ENCODE assay signal across 9 cellular contexts in the genomic region with DNA sequence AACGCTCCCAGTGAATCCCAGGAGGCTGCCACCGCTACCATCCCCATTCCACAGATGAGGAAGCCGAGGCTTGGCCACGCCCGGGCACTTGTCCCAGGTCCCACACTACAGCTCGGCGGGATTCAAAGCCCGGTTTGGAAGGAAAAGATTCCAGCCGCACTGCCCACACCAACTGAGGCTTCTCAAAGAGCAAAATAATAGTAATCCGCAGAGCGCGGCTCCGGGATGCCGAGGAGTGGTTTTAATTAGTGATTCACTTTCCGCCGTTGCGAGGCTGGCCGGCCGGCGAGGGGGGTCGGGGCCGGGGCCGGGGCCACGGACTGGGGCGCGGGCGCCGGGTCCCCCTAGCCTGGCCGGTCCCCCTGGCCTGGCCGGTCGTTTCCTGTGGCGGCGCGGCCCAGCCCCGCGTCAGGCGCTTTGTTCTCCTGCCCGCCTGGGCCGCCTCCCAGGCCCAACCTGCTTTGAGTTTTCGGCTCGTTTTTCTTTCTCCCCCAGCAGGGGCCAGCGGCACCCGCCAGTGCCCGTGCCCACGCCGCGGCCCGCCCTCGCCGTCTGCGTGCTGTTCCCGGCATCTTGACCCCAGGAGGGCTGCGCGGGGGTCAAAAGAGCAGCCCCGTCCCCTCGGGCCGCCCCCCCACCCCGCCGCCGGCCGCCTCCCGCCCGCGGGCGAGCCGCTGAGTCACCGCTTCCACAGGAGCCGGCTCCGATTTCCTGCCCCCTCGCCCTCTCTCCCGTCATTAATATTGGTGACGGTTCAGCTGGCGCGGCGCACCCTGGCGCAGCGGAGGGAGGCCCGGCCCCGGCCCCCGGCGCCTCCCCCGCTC. TPM values are rescaled to one million over a fixed set of nuclear protein-coding genes. Genes with fewer than 3 reads are reported as not detected.
DNase-seq lines count a peak whose midpoint lies in the region; ATAC-seq and TF ChIP-seq lines count a peak whose summit lies in the region.
"Had no signal": no experiment of that assay in that cellular context is flagged by ENCODE, and none has a peak within 500 bp of the region (broad histone marks: within the 10 kb centered on the region; RNA-seq: fewer than 3 reads in every experiment).

No MANE protein-coding gene starts in this region.

- POLR2A ChIA-PET in MCF 10A (lab: Yijun Ruan, JAX), result no interaction called here

- no peaks in the 10 kb centered on the region for H3K27me3 ChIP-seq in MG63

- no TSS peak for BruUV-seq in MCF 10A (replicated peaks; lab: Mats Ljungman, UMichigan)

- H3K9me3 Mint-ChIP-seq in MCF 10A (ENCODE audit: unreplicated experiment), result no peaks in the 10 kb centered on the region

- H3K4me3 ChIP-seq in MG63, result peak overlapping the region; percentile 25; the same call in 1 of the 2 replicates
- H3K4me3 ChIP-seq: GM12878 had no signal

- CTCF ChIA-PET in MCF 10A (lab: Yijun Ruan, JAX), result interaction anchor here (0.5 to 1.5 kb wide), 3 partner anchors 33 to 457 kb away, joined by 3 to 6 read pairs (median 5); no protein-coding TSS in a partner anchor

- no peaks in the 10 kb centered on the region for H3K4me1 Mint-ChIP-seq in MCF 10A (ENCODE audit: insufficient read depth, unreplicated experiment)

- intact Hi-C loops in MCF 10A (cut with micrococcal nuclease), result no loop called here

- no peak overlapping the region for H3K27ac Mint-ChIP-seq in MCF 10A (ENCODE audit: low read depth, unreplicated experiment)

- H3K36me3 Mint-ChIP-seq in MCF 10A (ENCODE audit: insufficient read depth, unreplicated experiment), result no peaks in the 10 kb centered on the region

- no peak for TF ChIP-seq POLR2A in GM18505 (IDR thresholded peaks at IDR 0.05; ENCODE audit: borderline replicate concordance, extremely low read depth, insufficient read depth, insufficient read length)

- H3K9me3 ChIP-seq in MG63, result no peaks in the 10 kb centered on the region

- H3K36me3 ChIP-seq in MG63, result peaks cover 53% of the 10 kb centered on the region

- DNase-seq in AG08395 (ENCODE audit: low spot score), result peak; percentile 89
- DNase-seq in MG63, result peak; percentile 95
- peak; percentile 75 for DNase-seq in MCF 10A (ENCODE audit: unreplicated experiment)
- peak; percentile 75 for DNase-seq in kidney tubule cell (ENCODE audit: low spot score)
- DNase-seq in stimulated activated CD8-positive, alpha-beta memory T cell treated with anti-CD3 and anti-CD28 coated beads, Interleukin-15, amount 100 ng/mL, for 48 hours (ENCODE audit: low read depth in 2 of 2), result peak; percentile 3 to 6
- no peak for DNase-seq in RPMI8226

- H3K27me3 Mint-ChIP-seq in MCF 10A (ENCODE audit: insufficient read depth, unreplicated experiment), result no peaks in the 10 kb centered on the region

- peak overlapping the region; percentile 66 for H3K4me3 Mint-ChIP-seq in MCF 10A (ENCODE audit: unreplicated experiment)

- ATAC-seq in GM18505 (IDR thresholded peaks at IDR 0.05; ENCODE audit: unreplicated experiment), result no peak
- no peak for ATAC-seq in GM19351 (IDR thresholded peaks at IDR 0.05; ENCODE audit: unreplicated experiment)
- ATAC-seq: GM12878 had no signal

- no peak for TF ChIP-seq CTCF in MCF 10A (IDR thresholded peaks at IDR 0.05; ENCODE audit: unreplicated experiment)

RNA-seq across cellular contexts. Expression of gene FGF18, which starts 31.2 kb away (rescaled TPM):
- total RNA-seq in MG63 (2014; rRNA removed; shearing (Covaris generic); ENCODE audit: low replicate concordance), result 7.8 and 11.2 TPM in 2 replicates
- total RNA-seq in MCF 10A (2022), result not detected in 2 replicates
